Comparison of ENCODE assay signal across 8 cellular contexts in genomic region chr2:65128297-65129190, GRCh38. TPM values are rescaled to one million over a fixed set of nuclear protein-coding genes. Genes with fewer than 3 reads are reported as not detected.
DNase-seq lines count a peak whose midpoint lies in the region; ATAC-seq and TF ChIP-seq lines count a peak whose summit lies in the region.

No MANE protein-coding gene starts in this region.

- H3K4me3 ChIP-seq in epithelial cell of proximal tubule (ENCODE audit: low read depth, low read length) (peak overlapping the region; percentile 70), neuron (ENCODE audit: low read length) (peak overlapping the region; percentile 98)

- H3K36me3 ChIP-seq in neuron (ENCODE audit: insufficient read depth, low read length) = no peaks in the 10 kb centered on the region

- ATAC-seq in GM19467 (IDR thresholded peaks at IDR 0.05; ENCODE audit: unreplicated experiment) = no peak

- H2AFZ ChIP-seq in neuron (ENCODE audit: low read depth, low read length) = no peak overlapping the region

- POLR2A ChIA-PET in HEK293T (lab: Yijun Ruan, JAX) = no interaction called here

- CTCF ChIA-PET in HEK293T (lab: Yijun Ruan, JAX) = no interaction called here

- H3K27me3 ChIP-seq in neuron (ENCODE audit: insufficient read depth, low read length) = no peaks in the 10 kb centered on the region

- no peak for TF ChIP-seq CTCF in epithelial cell of proximal tubule (conservative IDR thresholded peaks at IDR 0.05; ENCODE audit: low read depth, low read length)

- no peaks in the 10 kb centered on the region for H3K9me3 ChIP-seq in neuron (ENCODE audit: low read length)

- H3K4me1 ChIP-seq in neuron (ENCODE audit: insufficient read depth, low read length) = peaks cover 10% of the 10 kb centered on the region

- peak; percentile 43 for DNase-seq in activated CD4-positive, alpha-beta T cell treated with anti-CD3 and anti-CD28 coated beads for 48 hours
- no peak for DNase-seq in activated CD4-positive, alpha-beta T cell treated with anti-CD3 and anti-CD28 coated beads, Interleukin-2, amount 50 U/mL, for 1 hour
- peak; percentile 92 for DNase-seq in SIG-M5 treated with dmso at 0.1 percent for 504 hours (lab: John Stamatoyannopoulos, UW; ENCODE audit: unreplicated experiment)
- no peak for DNase-seq in epithelial cell of proximal tubule (ENCODE audit: low read depth)
- no peak for DNase-seq in putamen (ENCODE audit: low spot score)
- no peak for DNase-seq in HEK293T (ENCODE audit: extremely low spot score)

TF ChIP-seq in HEK293T, 16 proteins besides CTCF, POLR2A, EP300 and RAD21:
- TF ChIP-seq NFRKB (IDR thresholded peaks at IDR 0.05) = no peak

RNA-seq across cellular contexts. Expression of gene RAB1A, which starts 1.4 kb away (rescaled TPM):
- total RNA-seq in epithelial cell of proximal tubule = 74.8 and 88.6 TPM in 2 replicates

Comparison
In these comparisons a context has a peak if more than half of its experiments do, and no peak if none do; other contexts are left out.
1. DNase-seq: peak in activated CD4-positive, alpha-beta T cell treated with anti-CD3 and anti-CD28 coated beads for 48 hours (single experiment) and SIG-M5 treated with dmso at 0.1 percent for 504 hours (single experiment); none in activated CD4-positive, alpha-beta T cell treated with anti-CD3 and anti-CD28 coated beads, Interleukin-2, amount 50 U/mL, for 1 hour (single experiment), epithelial cell of proximal tubule (single experiment), putamen (single experiment) and HEK293T (single experiment).